ENCODE assay signal across 20 cellular contexts in genomic region chr17:5719976-5720375, GRCh38.
DNase-seq lines count a peak whose midpoint lies in the region; ATAC-seq and TF ChIP-seq lines count a peak whose summit lies in the region.
"Had no signal": no experiment of that assay in that cellular context is flagged by ENCODE, and none has a peak within 500 bp of the region (broad histone marks: within the 10 kb centered on the region; RNA-seq: fewer than 3 reads in every experiment).

No MANE protein-coding gene starts in this region.

- WGBS in esophagus muscularis mucosa, result 81% methylated on average over 4 of the region's 4 CpGs
- 75 to 84% methylated on average over 4 of the region's 4 CpGs for WGBS in esophagus squamous epithelium, 2 donors

- H3K9me3 Mint-ChIP-seq in neural progenitor cell, result peaks cover 17% of the 10 kb centered on the region
- H3K9me3 Mint-ChIP-seq in activated CD4-positive, alpha-beta T cell treated with anti-CD3 and anti-CD28 coated beads for 36 hours (ENCODE audit: low read depth), result peaks cover 6% of the 10 kb centered on the region

- DNase-seq in Daoy (ENCODE audit: low read depth), result peak; percentile 59
- peak; percentile 52 for DNase-seq in astrocyte of the hippocampus (ENCODE audit: low read depth, low spot score)
- DNase-seq in esophagus muscularis mucosa (ENCODE audit: extremely low spot score), result peak; percentile 62
- DNase-seq in neural progenitor cell (ENCODE audit: low spot score), result no peak
- no peak for DNase-seq in effector CD8-positive, alpha-beta T cell (lab: John Stamatoyannopoulos, UW)
- DNase-seq in activated CD4-positive, alpha-beta T cell treated with anti-CD3 and anti-CD28 coated beads for 36 hours, result no peak
- no peak for DNase-seq in esophagus squamous epithelium (lab: John Stamatoyannopoulos, UW)
- DNase-seq: 8988T; CD8-positive, alpha-beta T cell; COR-L47; DMS 273 treated with DMSO at 0.1 percent for 48 hours; DMS53; DND-41; GF-D8; GOT3; H9 had no signal

- no peaks in the 10 kb centered on the region for H3K36me3 Mint-ChIP-seq in neural progenitor cell
- H3K36me3 Mint-ChIP-seq in activated CD4-positive, alpha-beta T cell treated with anti-CD3 and anti-CD28 coated beads for 36 hours (ENCODE audit: low read depth), result no peaks in the 10 kb centered on the region
- H3K36me3 Mint-ChIP-seq: CD8-positive, alpha-beta T cell; IgD-negative memory B cell had no signal

- peaks cover 17% of the 10 kb centered on the region for H3F3A ChIP-seq in neural progenitor cell (ENCODE audit: low read depth)

- H3K9me3 ChIP-seq in esophagus muscularis mucosa (peaks cover 0 to 10% (median 0%) of the 10 kb centered on the region in 4 donors), neural progenitor cell (ENCODE audit: low read depth) (no peaks in the 10 kb centered on the region), esophagus squamous epithelium (no peaks in the 10 kb centered on the region)

- no peaks in the 10 kb centered on the region for H3K79me2 ChIP-seq in neural progenitor cell (ENCODE audit: low read depth)

- CTCF ChIA-PET in activated CD4-positive, alpha-beta T cell treated with anti-CD3 and anti-CD28 coated beads for 36 hours (lab: Charles Lee), result no interaction called here

- no peak overlapping the region for H3K4me3 Mint-ChIP-seq in neural progenitor cell
- H3K4me3 Mint-ChIP-seq in activated CD4-positive, alpha-beta T cell treated with anti-CD3 and anti-CD28 coated beads for 36 hours, result no peak overlapping the region
- H3K4me3 Mint-ChIP-seq: B cell; CD8-positive, alpha-beta T cell; H9; IgD-negative memory B cell had no signal

- H3K27ac ChIP-seq in esophagus muscularis mucosa (replicated peaks in 1 of 4) (no peak overlapping the region), neural progenitor cell (no peak overlapping the region), esophagus squamous epithelium (no peak overlapping the region)
- H3K27ac ChIP-seq: BLaER1 treated with 17β-estradiol and CSF1 and Interleukin-3, amounts not matched to agents 10 nM and 100 nM had no signal

- H3K27ac Mint-ChIP-seq in neural progenitor cell, result peak overlapping the region; percentile 13
- H3K27ac Mint-ChIP-seq in activated CD4-positive, alpha-beta T cell treated with anti-CD3 and anti-CD28 coated beads for 36 hours, result no peak overlapping the region
- H3K27ac Mint-ChIP-seq: B cell; CD8-positive, alpha-beta T cell; H9; IgD-negative memory B cell had no signal

- no peak for TF ChIP-seq POLR2A in esophagus muscularis mucosa (IDR thresholded peaks at IDR 0.05; ENCODE audit: low read depth)
- TF ChIP-seq POLR2A in esophagus squamous epithelium (IDR thresholded peaks at IDR 0.05), result no peak

- intact Hi-C loops in esophagus muscularis mucosa (cut with DNase I) (no loop called here), esophagus squamous epithelium (cut with DNase I) (no loop called here)
- intact Hi-C loops in activated CD4-positive, alpha-beta T cell treated with anti-CD3 and anti-CD28 coated beads for 36 hours (cut with DNase I, micrococcal nuclease), result no loop called here

- peaks cover 18% of the 10 kb centered on the region for H3K4me1 Mint-ChIP-seq in neural progenitor cell
- no peaks in the 10 kb centered on the region for H3K4me1 Mint-ChIP-seq in activated CD4-positive, alpha-beta T cell treated with anti-CD3 and anti-CD28 coated beads for 36 hours
- H3K4me1 Mint-ChIP-seq: B cell, IgD-negative memory B cell had no signal

- peaks cover 0 to 39% (median 0%) of the 10 kb centered on the region in 4 donors for H3K27me3 ChIP-seq in esophagus muscularis mucosa
- peaks cover 9% of the 10 kb centered on the region for H3K27me3 ChIP-seq in neural progenitor cell
- peaks cover 0 to 52% (median 0%) of the 10 kb centered on the region in 4 donors for H3K27me3 ChIP-seq in esophagus squamous epithelium

- no peak for ATAC-seq in activated CD4-positive, alpha-beta T cell treated with anti-CD3 and anti-CD28 coated beads for 36 hours
- ATAC-seq: CD8-positive, alpha-beta T cell; HepG2 had no signal

- no peak overlapping the region for H3K9ac ChIP-seq in neural progenitor cell
- H3K9ac ChIP-seq: BLaER1 treated with 17β-estradiol and CSF1 and Interleukin-3, amounts not matched to agents 10 nM and 100 nM had no signal

- TF ChIP-seq EP300 in esophagus muscularis mucosa (IDR thresholded peaks at IDR 0.05), result no peak

- H3K4me1 ChIP-seq in esophagus muscularis mucosa, result no peaks in the 10 kb centered on the region
- H3K4me1 ChIP-seq in neural progenitor cell, result peaks cover 21% of the 10 kb centered on the region
- no peaks in the 10 kb centered on the region for H3K4me1 ChIP-seq in esophagus squamous epithelium

- H4K20me1 ChIP-seq in neural progenitor cell (ENCODE audit: low read depth), result peaks cover 8% of the 10 kb centered on the region
- H4K20me1 ChIP-seq: BLaER1 treated with 17β-estradiol and CSF1 and Interleukin-3, amounts not matched to agents 10 nM and 100 nM had no signal

- H3K36me3 ChIP-seq in esophagus muscularis mucosa (no peaks in the 10 kb centered on the region), neural progenitor cell (no peaks in the 10 kb centered on the region), esophagus squamous epithelium (no peaks in the 10 kb centered on the region)
- H3K36me3 ChIP-seq: BLaER1 treated with 17β-estradiol and CSF1 and Interleukin-3, amounts not matched to agents 10 nM and 100 nM had no signal

- H3K27me3 Mint-ChIP-seq in neural progenitor cell (ENCODE audit: insufficient read depth, low read depth), result peaks cover 7% of the 10 kb centered on the region
- H3K27me3 Mint-ChIP-seq in activated CD4-positive, alpha-beta T cell treated with anti-CD3 and anti-CD28 coated beads for 36 hours, result peaks cover 36% of the 10 kb centered on the region

- POLR2A ChIA-PET in activated CD4-positive, alpha-beta T cell treated with anti-CD3 and anti-CD28 coated beads for 36 hours (lab: Charles Lee), result no interaction called here

- no peak overlapping the region for H3K4me3 ChIP-seq in esophagus muscularis mucosa
- H3K4me3 ChIP-seq in neural progenitor cell, result no peak overlapping the region
- no peak overlapping the region for H3K4me3 ChIP-seq in esophagus squamous epithelium
- H3K4me3 ChIP-seq: BLaER1 treated with 17β-estradiol and CSF1 and Interleukin-3, amounts not matched to agents 10 nM and 100 nM had no signal

- H2AFZ ChIP-seq in neural progenitor cell (replicated peaks), result no peak overlapping the region

- TF ChIP-seq CTCF in esophagus muscularis mucosa (IDR thresholded peaks at IDR 0.05), result no peak
- no peak for TF ChIP-seq CTCF in neural progenitor cell (IDR thresholded peaks at IDR 0.05)
- TF ChIP-seq CTCF in esophagus squamous epithelium (IDR thresholded peaks at IDR 0.05), result no peak

- no peak overlapping the region for H3K4me2 ChIP-seq in neural progenitor cell
- H3K4me2 ChIP-seq: BLaER1 treated with 17β-estradiol and CSF1 and Interleukin-3, amounts not matched to agents 10 nM and 100 nM had no signal

Comparison
In these comparisons a context has a peak if more than half of its experiments do, and no peak if none do; other contexts are left out.
1. DNase-seq: peak in Daoy (single experiment), astrocyte of the hippocampus (single experiment) and esophagus muscularis mucosa (single experiment); none in neural progenitor cell (single experiment), effector CD8-positive, alpha-beta T cell (single experiment), activated CD4-positive, alpha-beta T cell treated with anti-CD3 and anti-CD28 coated beads for 36 hours (single experiment) and esophagus squamous epithelium (single experiment).